ENCODE assay signal across 25 cellular contexts in the genomic region with DNA sequence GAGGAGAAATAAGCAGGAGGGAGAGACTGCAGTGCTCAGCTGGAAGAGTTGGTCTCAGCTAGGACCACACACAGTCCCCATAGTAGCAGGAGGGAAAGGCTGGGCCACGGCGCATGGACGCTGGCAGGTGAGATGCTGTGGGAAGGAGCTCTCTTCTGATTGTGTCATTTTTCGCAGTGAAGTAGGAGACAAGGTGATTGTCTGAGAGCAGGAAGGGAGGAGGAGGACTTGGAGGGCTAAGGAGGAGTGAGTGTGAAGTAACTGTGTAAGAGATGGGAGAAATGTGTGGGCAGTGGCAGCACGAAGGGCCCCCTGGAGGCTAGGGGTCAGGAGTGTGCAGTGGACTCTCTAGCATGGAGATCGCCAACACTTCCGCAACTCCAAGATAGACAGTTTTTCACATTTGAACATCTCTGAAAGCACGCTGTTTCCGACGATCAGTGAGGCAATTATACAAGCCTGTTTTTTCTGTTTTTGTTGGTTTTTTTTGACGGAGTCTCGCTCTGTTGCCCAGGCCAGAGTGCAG. TPM values are rescaled to one million over a fixed set of nuclear protein-coding genes. Genes with fewer than 3 reads are reported as not detected.
"Had no signal": no experiment of that assay in that cellular context is flagged by ENCODE, and none has a peak within 500 bp of the region (broad histone marks: within the 10 kb centered on the region; RNA-seq: fewer than 3 reads in every experiment).

No MANE protein-coding gene starts in this region.

- H3K4me3 ChIP-seq: SJSA1, SK-N-MC had no signal

- FAIRE-seq: RCC 7860 had no signal

- H3K9me3 ChIP-seq: SJSA1 had no signal

- H3K36me3 ChIP-seq: SJSA1 had no signal

- H3K27ac ChIP-seq: SJSA1, SK-N-MC had no signal

- DNase-seq: KBM-7, MV-4-11, NCI-H1048, NCI-H1105, NCI-H1417, NCI-H146, NCI-H1694 treated with DMSO at 0.1 percent for 48 hours, NCI-H1930, NCI-H2081, NCI-H2107, NCI-H226, NCI-H446, NCI-H510A, NCI-H524 treated with DMSO at 0.1 percent for 48 hours, NCI-H69, NCI-H774, Right ventricle myocardium superior, RPMI8226, SIG-M5 had no signal

- H3K4me1 ChIP-seq: SJSA1 had no signal

RNA-seq across cellular contexts. Expression of a gene that starts 33.4 kb away (rescaled TPM):
- total RNA-seq: HT1080, MCF 10A, Right ventricle myocardium superior had no signal
- polyA plus RNA-seq: IgD-negative memory B cell had no signal
